In genomic region chr18:64203295-64203694, GRCh38 we compare ENCODE assay signal across 21 cellular contexts. TPM values are rescaled to one million over a fixed set of nuclear protein-coding genes. Genes with fewer than 3 reads are reported as not detected.
DNase-seq lines count a peak whose midpoint lies in the region; ATAC-seq, FAIRE-seq and TF ChIP-seq lines count a peak whose summit lies in the region.
"Had no signal": no experiment of that assay in that cellular context is flagged by ENCODE, and none has a peak within 500 bp of the region (broad histone marks: within the 10 kb centered on the region; RNA-seq: fewer than 3 reads in every experiment).

No MANE protein-coding gene starts in this region.

- no peaks in the 10 kb centered on the region for H3K27me3 Mint-ChIP-seq in nephron (ENCODE audit: low read depth)

- H3K4me3 ChIP-seq in lower leg skin (ENCODE audit: low read depth, poor library complexity, severe bottlenecking) = no peak overlapping the region
- H3K4me3 ChIP-seq: colonic mucosa, neural progenitor cell, suprapubic skin had no signal

- H3K4me3 Mint-ChIP-seq in nephron = no peak overlapping the region
- H3K4me3 Mint-ChIP-seq: activated naive CD4-positive, alpha-beta T cell treated with anti-CD3 and anti-CD28 coated beads for 36 hours; neural progenitor cell; T-cell had no signal

- intact Hi-C loops in lower leg skin (cut with DNase I; ENCODE audit: low total_unique reads) = no loop called here

- H3K36me3 Mint-ChIP-seq in nephron (ENCODE audit: low read depth) = no peaks in the 10 kb centered on the region
- H3K36me3 Mint-ChIP-seq: neural progenitor cell, T-cell had no signal

- H3K27ac Mint-ChIP-seq in nephron = peak overlapping the region; percentile 81 to 87 (median 84)
- H3K27ac Mint-ChIP-seq: activated naive CD4-positive, alpha-beta T cell treated with anti-CD3 and anti-CD28 coated beads for 36 hours; neural progenitor cell; T-cell had no signal

- TF ChIP-seq POLR2A in lower leg skin (IDR thresholded peaks at IDR 0.05) = no peak

- H3K9me3 Mint-ChIP-seq in nephron = no peaks in the 10 kb centered on the region
- H3K9me3 Mint-ChIP-seq: activated naive CD4-positive, alpha-beta T cell treated with anti-CD3 and anti-CD28 coated beads for 36 hours; neural progenitor cell; T-cell had no signal

- ATAC-seq in GM18868 (IDR thresholded peaks at IDR 0.05; ENCODE audit: unreplicated experiment) (peak; percentile 35), GM21619 (IDR thresholded peaks at IDR 0.05; ENCODE audit: unreplicated experiment) (peak; percentile 62), HG03139 (IDR thresholded peaks at IDR 0.05; ENCODE audit: unreplicated experiment) (peak; percentile 44)
- ATAC-seq: T-cell had no signal

- FAIRE-seq in HTR-8/SVneo (lab: Jason Lieb, UNC) = no peak

- H3K4me1 Mint-ChIP-seq in nephron = peaks cover 31% of the 10 kb centered on the region

- TF ChIP-seq CTCF in nephron (IDR thresholded peaks at IDR 0.05; ENCODE audit: unreplicated experiment in 3 of 3) (no peak), lower leg skin (IDR thresholded peaks at IDR 0.05) (no peak)

- WGBS in lower leg skin, 2 donors = 55 to 56% methylated on average over 3 of the region's 3 CpGs

- DNase-seq in GM19240 (ENCODE audit: insufficient read length, low spot score) (no peak), GF-D8 (lab: John Stamatoyannopoulos, UW) (no peak), HTR-8/SVneo (ENCODE audit: insufficient read length, low spot score) (no peak), lower leg skin (ENCODE audit: low spot score in 2 of 2) (no peak)
- DNase-seq: activated CD4-positive, alpha-beta T cell treated with anti-CD3 and anti-CD28 coated beads, Interleukin-2, amount 50 U/mL, for 4 hours; activated naive CD4-positive, alpha-beta T cell treated with anti-CD3 and anti-CD28 coated beads for 36 hours; activated T-cell treated with anti-CD3 and anti-CD28 coated beads for 4 hours; colonic mucosa; DND-41; H7; NCI-H187; NCI-H446; T-cell had no signal

RNA-seq across cellular contexts. Expression of gene LINC00305, which starts 54.4 kb away (rescaled TPM):
- total RNA-seq in lower leg skin = not detected
- total RNA-seq: activated naive CD4-positive, alpha-beta T cell treated with anti-CD3 and anti-CD28 coated beads for 36 hours; colonic mucosa; fibroblast of villous mesenchyme; H7; M059J; suprapubic skin; T-cell had no signal
